ENCODE assay signal across 13 cellular contexts in genomic region chr13:36549771-36550170, GRCh38.
DNase-seq lines count a peak whose midpoint lies in the region; TF ChIP-seq lines count a peak whose summit lies in the region.
"Had no signal": no experiment of that assay in that cellular context is flagged by ENCODE, and none has a peak within 500 bp of the region (broad histone marks: within the 10 kb centered on the region; RNA-seq: fewer than 3 reads in every experiment).

No MANE protein-coding gene starts in this region.

- no peaks in the 10 kb centered on the region for H3K9me3 Mint-ChIP-seq in H9
- H3K9me3 Mint-ChIP-seq in neural progenitor cell, result no peaks in the 10 kb centered on the region

- no peak overlapping the region for H3K27ac Mint-ChIP-seq in H9
- H3K27ac Mint-ChIP-seq in neural progenitor cell, result peak overlapping the region; percentile 35
- H3K27ac Mint-ChIP-seq: natural killer cell had no signal

- no peak overlapping the region for H3T11ph ChIP-seq in H9 (ENCODE audit: low read length)

- H3K27me3 ChIP-seq in H9 (ENCODE audit: insufficient read depth, low read length) (no peaks in the 10 kb centered on the region), neural progenitor cell (no peaks in the 10 kb centered on the region)
- H3K27me3 ChIP-seq: adrenal gland had no signal

- H2BK15ac ChIP-seq in H9 (ENCODE audit: low read depth, low read length), result no peak overlapping the region

- H2BK20ac ChIP-seq in H9 (ENCODE audit: low read depth, low read length, poor library complexity, severe bottlenecking), result no peak overlapping the region

- no peak overlapping the region for H3K4ac ChIP-seq in H9 (ENCODE audit: low read depth, low read length)

- no peaks in the 10 kb centered on the region for H4K20me1 ChIP-seq in H9 (ENCODE audit: control insufficient read depth, insufficient read depth, insufficient read length)
- no peaks in the 10 kb centered on the region for H4K20me1 ChIP-seq in neural progenitor cell (ENCODE audit: low read depth)

- no peak overlapping the region for H3K4me3 ChIP-seq in neural progenitor cell
- H3K4me3 ChIP-seq: adrenal gland had no signal

- H2AFZ ChIP-seq in H9 (ENCODE audit: low read length) (peak overlapping the region; percentile 6), neural progenitor cell (replicated peaks) (peak overlapping the region; percentile 3)

- H3F3A ChIP-seq in neural progenitor cell (ENCODE audit: low read depth), result no peaks in the 10 kb centered on the region

- H3K9me3 ChIP-seq in H9 (ENCODE audit: control insufficient read depth, low read depth, low read length) (no peaks in the 10 kb centered on the region), neural progenitor cell (ENCODE audit: low read depth) (no peaks in the 10 kb centered on the region)
- H3K9me3 ChIP-seq: adrenal gland had no signal

- no peaks in the 10 kb centered on the region for H3K4me1 ChIP-seq in H9 (ENCODE audit: insufficient read depth, low read length)
- H3K4me1 ChIP-seq in neural progenitor cell, result peaks cover 8% of the 10 kb centered on the region
- H3K4me1 ChIP-seq: adrenal gland, foreskin keratinocyte had no signal

- no peaks in the 10 kb centered on the region for H3K36me3 Mint-ChIP-seq in H9 (ENCODE audit: insufficient read depth in 1 of 3, low read depth in 3 of 3)
- no peaks in the 10 kb centered on the region for H3K36me3 Mint-ChIP-seq in neural progenitor cell
- H3K36me3 Mint-ChIP-seq: natural killer cell had no signal

- no peak overlapping the region for H2BK5ac ChIP-seq in H9 (ENCODE audit: insufficient read length, low read length)

- no peaks in the 10 kb centered on the region for H3K36me3 ChIP-seq in neural progenitor cell
- H3K36me3 ChIP-seq: adrenal gland had no signal

- TF ChIP-seq CTCF in H9 (conservative IDR thresholded peaks at IDR 0.05) (no peak), neural progenitor cell (IDR thresholded peaks at IDR 0.05) (no peak)

- no CpG with 5 or more reads among the region's 7 CpGs for WGBS in H9 (ENCODE audit: extremely low coverage, insufficient read length, low lambda C conversion rate)

- no peak overlapping the region for H3K4me3 Mint-ChIP-seq in H9
- H3K4me3 Mint-ChIP-seq in neural progenitor cell, result no peak overlapping the region
- H3K4me3 Mint-ChIP-seq: natural killer cell had no signal

- no peaks in the 10 kb centered on the region for H3K27me3 Mint-ChIP-seq in H9 (ENCODE audit: low read depth)
- H3K27me3 Mint-ChIP-seq in neural progenitor cell (ENCODE audit: insufficient read depth, low read depth), result peaks cover 8% of the 10 kb centered on the region

- H3K4me1 Mint-ChIP-seq in H9, result peaks cover 0 to 7% of the 10 kb centered on the region in 2 experiments; a peak in 1 of 4 replicates
- peaks cover 10% of the 10 kb centered on the region for H3K4me1 Mint-ChIP-seq in neural progenitor cell
- H3K4me1 Mint-ChIP-seq: natural killer cell had no signal

- no peak overlapping the region for H2BK12ac ChIP-seq in H9 (ENCODE audit: insufficient read length, low read depth, low read length)

- H3K27ac ChIP-seq in H9 (ENCODE audit: insufficient read length, low read depth, low read length), result no peak overlapping the region
- H3K27ac ChIP-seq in neural progenitor cell, result no peak overlapping the region
- H3K27ac ChIP-seq: adrenal gland, foreskin keratinocyte, HL-60 had no signal

- no peak overlapping the region for H3K56ac ChIP-seq in H9 (ENCODE audit: insufficient read length, low read depth, low read length)

- no peak overlapping the region for H2AK5ac ChIP-seq in H9 (ENCODE audit: insufficient read length, low read length)

- H3K4me2 ChIP-seq in H9 (ENCODE audit: insufficient read depth, insufficient read length, low read length) (no peak overlapping the region), neural progenitor cell (no peak overlapping the region)

- no peak overlapping the region for H4K91ac ChIP-seq in H9 (ENCODE audit: insufficient read length, low read depth, low read length)

- no peak overlapping the region for H4K8ac ChIP-seq in H9 (replicated peaks; ENCODE audit: insufficient read length, low read depth, low read length)

- H4K5ac ChIP-seq in H9 (ENCODE audit: insufficient read length, low read depth, low read length), result no peak overlapping the region

- H3K79me1 ChIP-seq in H9 (ENCODE audit: insufficient read depth, low read depth, low read length, poor library complexity, severe bottlenecking), result no peaks in the 10 kb centered on the region

- no peak overlapping the region for H3K18ac ChIP-seq in H9 (ENCODE audit: insufficient read length, low read depth, low read length)

- H2BK120ac ChIP-seq in H9 (ENCODE audit: low read depth, low read length, poor library complexity, severe bottlenecking), result no peak overlapping the region

- H3K9ac ChIP-seq in H9 (ENCODE audit: extremely low read depth, insufficient read length, low read length) (no peak overlapping the region), neural progenitor cell (no peak overlapping the region)

- no peak overlapping the region for H3K23ac ChIP-seq in H9 (ENCODE audit: insufficient read length, low read depth, low read length)

- H3K14ac ChIP-seq in H9 (ENCODE audit: insufficient read depth, low read length), result no peak overlapping the region

- no peaks in the 10 kb centered on the region for H3K79me2 ChIP-seq in H9 (ENCODE audit: insufficient read depth, low read length)
- no peaks in the 10 kb centered on the region for H3K79me2 ChIP-seq in neural progenitor cell (ENCODE audit: low read depth)

- DNase-seq in SHP77 (lab: John Stamatoyannopoulos, UW) (peak; percentile 28 to 49), SHP77 treated with DMSO at 0.1 percent for 48 hours (lab: John Stamatoyannopoulos, UW) (no peak), H9 (no peak), NCI-H526 treated with DMSO at 0.1 percent for 48 hours (lab: John Stamatoyannopoulos, UW) (peak; percentile 13), neural progenitor cell (ENCODE audit: low spot score) (peak; percentile 58), NCI-H2029 treated with DMSO at 0.1 percent for 48 hours (lab: John Stamatoyannopoulos, UW) (no peak), superior temporal gyrus (ENCODE audit: extremely low spot score) (no peak)
- no peak for DNase-seq in stimulated activated CD4-positive, alpha-beta T cell treated with anti-CD3 and anti-CD28 coated beads, Interleukin-12 subunit alpha, Interleukin-12 subunit beta, amount 100 ng/mL, for 4 hours
- DNase-seq: foreskin keratinocyte, KG1, natural killer cell had no signal

- H3K23me2 ChIP-seq in H9 (ENCODE audit: insufficient read length, low read depth, low read length, poor library complexity, severe bottlenecking), result no peaks in the 10 kb centered on the region

Comparison
In these comparisons a context has a peak if more than half of its experiments do, and no peak if none do; other contexts are left out.
1. DNase-seq: peak in SHP77 (2 of 2), NCI-H526 treated with DMSO at 0.1 percent for 48 hours (single experiment) and neural progenitor cell (single experiment); none in SHP77 treated with DMSO at 0.1 percent for 48 hours (single experiment), H9 (single experiment), NCI-H2029 treated with DMSO at 0.1 percent for 48 hours (single experiment), superior temporal gyrus (single experiment) and stimulated activated CD4-positive, alpha-beta T cell treated with anti-CD3 and anti-CD28 coated beads, Interleukin-12 subunit alpha, Interleukin-12 subunit beta, amount 100 ng/mL, for 4 hours (single experiment).